16 cellular contexts compared by ENCODE assay signal in the genomic region with DNA sequence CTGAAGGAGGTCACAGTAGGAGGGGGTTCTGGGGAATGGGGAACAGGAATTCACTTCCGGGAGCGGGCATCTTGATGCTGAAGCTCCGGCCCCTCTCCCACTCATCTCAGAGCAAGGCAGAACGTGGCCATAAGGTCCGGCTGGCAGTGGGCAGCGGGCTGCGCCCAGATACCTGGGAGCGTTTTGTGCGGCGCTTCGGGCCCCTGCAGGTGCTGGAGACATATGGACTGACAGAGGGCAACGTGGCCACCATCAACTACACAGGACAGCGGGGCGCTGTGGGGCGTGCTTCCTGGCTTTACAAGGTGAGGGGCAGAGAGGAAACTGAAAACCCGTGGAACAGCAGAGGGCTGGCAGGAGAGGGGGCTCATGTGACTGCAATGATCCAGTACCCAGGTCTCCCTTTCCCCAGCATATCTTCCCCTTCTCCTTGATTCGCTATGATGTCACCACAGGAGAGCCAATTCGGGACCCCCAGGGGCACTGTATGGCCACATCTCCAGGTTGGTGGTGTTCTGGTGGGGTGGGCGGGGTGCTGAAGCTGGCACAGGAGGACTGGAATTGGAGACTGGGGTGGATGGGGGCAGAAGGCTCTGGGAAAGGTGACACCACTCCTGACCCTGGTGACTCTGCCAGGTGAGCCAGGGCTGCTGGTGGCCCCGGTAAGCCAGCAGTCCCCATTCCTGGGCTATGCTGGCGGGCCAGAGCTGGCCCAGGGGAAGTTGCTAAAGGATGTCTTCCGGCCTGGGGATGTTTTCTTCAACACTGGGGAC. TPM values are rescaled to one million over a fixed set of nuclear protein-coding genes. Genes with fewer than 3 reads are reported as not detected.
DNase-seq lines count a peak whose midpoint lies in the region; ATAC-seq and TF ChIP-seq lines count a peak whose summit lies in the region.
"Had no signal": no experiment of that assay in that cellular context is flagged by ENCODE, and none has a peak within 500 bp of the region (broad histone marks: within the 10 kb centered on the region; RNA-seq: fewer than 3 reads in every experiment).

No MANE protein-coding gene starts in this region.

- peaks cover 63% of the 10 kb centered on the region for H3K36me3 Mint-ChIP-seq in dendritic cell treated with granulocyte-macrophage colony-stimulating factor and Interleukin-4, amounts not matched to agents 40 ng/mL and 50 ng/mL, for 4 days (ENCODE audit: low read depth)
- H3K36me3 Mint-ChIP-seq in natural killer cell treated with Interleukin-12 subunit alpha and Interleukin-12 subunit beta and Interleukin-15 and Interleukin-18, amount 100 ng/mL, for 72 hours: no peaks in the 10 kb centered on the region

- no peaks in the 10 kb centered on the region for H3K27me3 Mint-ChIP-seq in dendritic cell treated with granulocyte-macrophage colony-stimulating factor and Interleukin-4, amounts not matched to agents 40 ng/mL and 50 ng/mL, for 4 days
- H3K27me3 Mint-ChIP-seq in natural killer cell treated with Interleukin-12 subunit alpha and Interleukin-12 subunit beta and Interleukin-15 and Interleukin-18, amount 100 ng/mL, for 72 hours: no peaks in the 10 kb centered on the region
- H3K27me3 Mint-ChIP-seq: activated naive CD8-positive, alpha-beta T cell treated with anti-CD3 and anti-CD28 coated beads for 36 hours; naive thymus-derived CD4-positive, alpha-beta T cell had no signal

- intact Hi-C loops in dendritic cell treated with granulocyte-macrophage colony-stimulating factor and Interleukin-4, amounts not matched to agents 40 ng/mL and 50 ng/mL, for 4 days (cut with micrococcal nuclease): no loop called here

- H3K27ac ChIP-seq in RWPE1 (peak overlapping the region; percentile 26), temporal lobe (ENCODE audit: low read depth, low read length) (peak overlapping the region; percentile 44)
- H3K27ac ChIP-seq: uterus had no signal

- H3K4me1 Mint-ChIP-seq in dendritic cell treated with granulocyte-macrophage colony-stimulating factor and Interleukin-4, amounts not matched to agents 40 ng/mL and 50 ng/mL, for 4 days (ENCODE audit: low read depth): peaks cover 87% of the 10 kb centered on the region
- peaks cover 48 to 49% of the 10 kb centered on the region in 2 donors for H3K4me1 Mint-ChIP-seq in natural killer cell treated with Interleukin-12 subunit alpha and Interleukin-12 subunit beta and Interleukin-15 and Interleukin-18, amount 100 ng/mL, for 72 hours (ENCODE audit: low read depth in 2 of 2)

- H3K9me3 Mint-ChIP-seq in dendritic cell treated with granulocyte-macrophage colony-stimulating factor and Interleukin-4, amounts not matched to agents 40 ng/mL and 50 ng/mL, for 4 days: no peaks in the 10 kb centered on the region
- no peaks in the 10 kb centered on the region for H3K9me3 Mint-ChIP-seq in natural killer cell treated with Interleukin-12 subunit alpha and Interleukin-12 subunit beta and Interleukin-15 and Interleukin-18, amount 100 ng/mL, for 72 hours
- H3K9me3 Mint-ChIP-seq: activated naive CD8-positive, alpha-beta T cell treated with anti-CD3 and anti-CD28 coated beads for 36 hours had no signal

- H3K27ac Mint-ChIP-seq in dendritic cell treated with granulocyte-macrophage colony-stimulating factor and Interleukin-4, amounts not matched to agents 40 ng/mL and 50 ng/mL, for 4 days: peak overlapping the region; percentile 83
- H3K27ac Mint-ChIP-seq in natural killer cell treated with Interleukin-12 subunit alpha and Interleukin-12 subunit beta and Interleukin-15 and Interleukin-18, amount 100 ng/mL, for 72 hours: peak overlapping the region; percentile 76 to 84
- H3K27ac Mint-ChIP-seq: activated naive CD8-positive, alpha-beta T cell treated with anti-CD3 and anti-CD28 coated beads for 36 hours had no signal

- no peak for ATAC-seq in natural killer cell treated with Interleukin-12 subunit alpha and Interleukin-12 subunit beta and Interleukin-15 and Interleukin-18, amount 100 ng/mL, for 72 hours
- ATAC-seq: HCT116; naive thymus-derived CD4-positive, alpha-beta T cell; stimulated activated naive CD8-positive, alpha-beta T cell treated with anti-CD3 and anti-CD28 coated beads, Interleukin-15, Interleukin-2, amounts not matched to agents 100 U/mL and 50 U/mL, for 24 hours had no signal

- peak overlapping the region; percentile 84 for H3K4me3 Mint-ChIP-seq in dendritic cell treated with granulocyte-macrophage colony-stimulating factor and Interleukin-4, amounts not matched to agents 40 ng/mL and 50 ng/mL, for 4 days
- H3K4me3 Mint-ChIP-seq in natural killer cell treated with Interleukin-12 subunit alpha and Interleukin-12 subunit beta and Interleukin-15 and Interleukin-18, amount 100 ng/mL, for 72 hours: peak overlapping the region; percentile 91
- H3K4me3 Mint-ChIP-seq: activated naive CD8-positive, alpha-beta T cell treated with anti-CD3 and anti-CD28 coated beads for 36 hours had no signal

- CTCF ChIA-PET in RWPE1 (lab: Yijun Ruan, JAX): no interaction called here

- POLR2A ChIA-PET in RWPE1 (lab: Yijun Ruan, JAX; ENCODE audit: low non-redundant PET): no interaction called here

- DNase-seq in RWPE1 (ENCODE audit: low spot score) (no peak), NCI-H1694 treated with DMSO at 0.1 percent for 48 hours (lab: John Stamatoyannopoulos, UW) (no peak), NCI-H526 treated with DMSO at 0.1 percent for 48 hours (lab: John Stamatoyannopoulos, UW) (no peak), SW 1271 (lab: John Stamatoyannopoulos, UW) (no peak)
- no peak for DNase-seq in natural killer cell treated with Interleukin-12 subunit alpha and Interleukin-12 subunit beta and Interleukin-15 and Interleukin-18, amount 100 ng/mL, for 72 hours (ENCODE audit: low spot score)
- no peak for DNase-seq in activated CD4-positive, CD25-positive, alpha-beta regulatory T cell treated with anti-CD3 and anti-CD28 coated beads, Interleukin-2, amount 50 U/mL, for 72 hours
- DNase-seq: activated naive CD8-positive, alpha-beta T cell treated with anti-CD3 and anti-CD28 coated beads for 36 hours; naive thymus-derived CD4-positive, alpha-beta T cell; NCI-H1930; SIG-M5; stimulated activated naive CD8-positive, alpha-beta T cell treated with anti-CD3 and anti-CD28 coated beads, Interleukin-15, Interleukin-2, amounts not matched to agents 100 U/mL and 50 U/mL, for 24 hours; T-helper 2 cell had no signal

- no peak for TF ChIP-seq CTCF in RWPE1 (conservative IDR thresholded peaks at IDR 0.05; ENCODE audit: low read depth)

RNA-seq across cellular contexts. Expression of gene SLC27A3, which starts 3.0 kb away (rescaled TPM):
- 10 to 100 TPM; 33.6 to 69.9 TPM for total RNA-seq in natural killer cell treated with Interleukin-12 subunit alpha and Interleukin-12 subunit beta and Interleukin-15 and Interleukin-18, amount 100 ng/mL, for 72 hours
- total RNA-seq in temporal lobe: 9.3 TPM

RNA-seq across cellular contexts. Expression of gene INTS3, which starts 50.4 kb away (rescaled TPM):
- 10 to 100 TPM; 42.1 to 62.0 TPM for total RNA-seq in natural killer cell treated with Interleukin-12 subunit alpha and Interleukin-12 subunit beta and Interleukin-15 and Interleukin-18, amount 100 ng/mL, for 72 hours
- 32.2 TPM for total RNA-seq in temporal lobe
